In genomic region chr19:49514151-49514550, GRCh38 we compare ENCODE assay signal across 7 cellular contexts. TPM values are rescaled to one million over a fixed set of nuclear protein-coding genes. Genes with fewer than 3 reads are reported as not detected.
DNase-seq lines count a peak whose midpoint lies in the region; ATAC-seq and TF ChIP-seq lines count a peak whose summit lies in the region.
"Had no signal": no experiment of that assay in that cellular context is flagged by ENCODE, and none has a peak within 500 bp of the region (broad histone marks: within the 10 kb centered on the region; RNA-seq: fewer than 3 reads in every experiment).

No MANE protein-coding gene starts in this region.

- no peaks in the 10 kb centered on the region for H3K27me3 Mint-ChIP-seq in effector memory CD8-positive, alpha-beta T cell

- in situ Hi-C loops in G401 (cut with HindIII; ENCODE audit: low sequenced_read_pairs) = loop anchor here (5.0 to 10.0 kb wide), 2 partner anchors 48 to 161 kb away; partner anchors contain the start of gene PRMT1

- WGBS in spleen, 5 donors = 81 to 85% (median 84%) methylated on average over 16 to 21 of the region's 21 CpGs

- DNase-seq in NCI-H510A treated with DMSO at 0.1 percent for 48 hours (lab: John Stamatoyannopoulos, UW) = peak; percentile 21
- no peak for DNase-seq in NCI-H510A (lab: John Stamatoyannopoulos, UW)
- no peak for DNase-seq in effector memory CD8-positive, alpha-beta T cell
- DNase-seq in spleen = no peak
- DNase-seq in G401 (ENCODE audit: low spot score) = no peak
- DNase-seq: central memory CD4-positive, alpha-beta T cell had no signal

- TF ChIP-seq CTCF in spleen (IDR thresholded peaks at IDR 0.05 in 8 of 11, conservative IDR thresholded peaks at IDR 0.05 in 3 of 11) = no peak

- no peak for TF ChIP-seq POLR2A in spleen (IDR thresholded peaks at IDR 0.05)

- H3K9me3 Mint-ChIP-seq in effector memory CD8-positive, alpha-beta T cell = no peaks in the 10 kb centered on the region

- H3K4me1 Mint-ChIP-seq in effector memory CD8-positive, alpha-beta T cell (ENCODE audit: low read depth in 2 of 2) = peaks cover 24 to 28% of the 10 kb centered on the region in 2 donors

- peaks cover 8% of the 10 kb centered on the region for H3K36me3 Mint-ChIP-seq in effector memory CD8-positive, alpha-beta T cell (ENCODE audit: insufficient read depth)

- peak overlapping the region in 7 of 8 donors; percentile 59 to 92 (median 71) for H3K4me3 ChIP-seq in spleen

- intact Hi-C loops in spleen (cut with DNase I; ENCODE audit: low total_unique reads) = no loop called here

- no peak for ATAC-seq in effector memory CD8-positive, alpha-beta T cell (replicated peaks)
- no peak for ATAC-seq in GM19324 (IDR thresholded peaks at IDR 0.05; ENCODE audit: low FRiP score, unreplicated experiment)

- H3K4me1 ChIP-seq in spleen = peaks cover 30 to 93% (median 63%) of the 10 kb centered on the region in 6 donors

- peak overlapping the region; percentile 88 to 91 for H3K27ac Mint-ChIP-seq in effector memory CD8-positive, alpha-beta T cell

- H3K4me3 Mint-ChIP-seq in effector memory CD8-positive, alpha-beta T cell = peak overlapping the region; percentile 85 to 87

- no peaks in the 10 kb centered on the region for H3K27me3 ChIP-seq in spleen (replicated peaks in 1 of 7)

- H3K36me3 ChIP-seq in spleen = peaks cover 0 to 49% (median 0%) of the 10 kb centered on the region in 6 donors

- H3K27ac ChIP-seq in spleen = peak overlapping the region in 7 of 8 donors; percentile 13 to 95 (median 87)

- H3K9me3 ChIP-seq in spleen = no peaks in the 10 kb centered on the region

RNA-seq across cellular contexts. Expression of gene FCGRT, which starts 1.7 kb away (rescaled TPM):
- 100 to 1,000 TPM; 273 to 616 (median 435) TPM for total RNA-seq in spleen
- polyA plus RNA-seq in spleen = 100 to 1,000 TPM; 144 to 364 (median 279) TPM
- total RNA-seq in G401 (2014; rRNA removed; shearing (Covaris generic)) = 29.8 and 35.9 TPM in 2 replicates

RNA-seq across cellular contexts. Expression of gene RCN3, which starts 13.7 kb away (rescaled TPM):
- total RNA-seq in spleen = 10 to 100 TPM; 18.9 to 44.2 (median 42.8) TPM
- 10 to 100 TPM; 25.0 to 99.2 (median 89.9) TPM for polyA plus RNA-seq in spleen
- 0.74 and 10.8 TPM in 2 replicates for total RNA-seq in G401 (2014; rRNA removed; shearing (Covaris generic))

RNA-seq across cellular contexts. Expression of gene RPS11, which starts 17.9 kb away (rescaled TPM):
- 1,000 to 10,000 TPM; 1,555 to 3,509 (median 2,434) TPM for total RNA-seq in spleen
- over 10,000 TPM in 2 of 3 donors, 1,000 to 10,000 TPM in 1; 8,326 to 12,835 (median 11,104) TPM for polyA plus RNA-seq in spleen
- total RNA-seq in G401 (2014; rRNA removed; shearing (Covaris generic)) = 2,371 and 2,995 TPM in 2 replicates

RNA-seq across cellular contexts. Expression of gene RPL13A, which starts 26.7 kb away (rescaled TPM):
- 1,000 to 10,000 TPM; 2,521 to 3,132 (median 2,768) TPM for total RNA-seq in spleen
- 1,000 to 10,000 TPM; 6,561 to 7,408 (median 7,261) TPM for polyA plus RNA-seq in spleen
- 2,624 and 3,787 TPM in 2 replicates for total RNA-seq in G401 (2014; rRNA removed; shearing (Covaris generic))

RNA-seq across cellular contexts. Expression of gene FLT3LG, which starts 40.1 kb away (rescaled TPM):
- total RNA-seq in spleen = 10 to 100 TPM; 11.2 to 32.8 (median 24.1) TPM
- polyA plus RNA-seq in spleen = 10 to 100 TPM; 16.4 to 26.4 (median 19.9) TPM
- 0.74 TPM in 1 of 2 replicates, not detected in the other for total RNA-seq in G401 (2014; rRNA removed; shearing (Covaris generic))
